ENCODE assay signal across 10 cellular contexts in genomic region chr1:90730247-90731022, GRCh38. TPM values are rescaled to one million over a fixed set of nuclear protein-coding genes. Genes with fewer than 3 reads are reported as not detected.
DNase-seq lines count a peak whose midpoint lies in the region; ATAC-seq and TF ChIP-seq lines count a peak whose summit lies in the region.
"Had no signal": no experiment of that assay in that cellular context is flagged by ENCODE, and none has a peak within 500 bp of the region (broad histone marks: within the 10 kb centered on the region; RNA-seq: fewer than 3 reads in every experiment).

No MANE protein-coding gene starts in this region.

- peaks cover 7% of the 10 kb centered on the region; the same call in 1 of the 2 replicates for H3K9me3 ChIP-seq in AG04450 (ENCODE audit: control insufficient read depth, insufficient read depth, low read length)

- H3K27me3 ChIP-seq in AG04450 (ENCODE audit: control insufficient read depth, insufficient read depth, low read length) (peaks cover 68% of the 10 kb centered on the region), H7 (ENCODE audit: control insufficient read depth, insufficient read depth, low read length) (peaks cover 83% of the 10 kb centered on the region)

- no peak for ATAC-seq in HG03039 (IDR thresholded peaks at IDR 0.05; ENCODE audit: unreplicated experiment)

- POLR2A ChIA-PET in AG04450 (lab: Yijun Ruan, JAX), result interaction anchor here (0.6 to 0.7 kb wide), 2 partner anchors 292 to 406 kb away, joined by 3 to 4 read pairs; no protein-coding TSS in a partner anchor
- POLR2A ChIA-PET in activated CD4-positive, alpha-beta memory T cell treated with anti-CD3 and anti-CD28 coated beads, Interleukin-2, amount 10 ng/mL, durations not matched to agents 7 days and 5 days (lab: Charles Lee), result interaction anchor here (0.8 to 1.8 kb wide), 2 partner anchors 8 to 14 kb away, joined by 3 to 6 read pairs; no protein-coding TSS in a partner anchor

- H3K36me3 Mint-ChIP-seq in activated CD4-positive, alpha-beta memory T cell treated with anti-CD3 and anti-CD28 coated beads, Interleukin-2, amount 10 ng/mL, durations not matched to agents 7 days and 5 days (ENCODE audit: low read depth), result peaks cover 20% of the 10 kb centered on the region

- peak overlapping the region; percentile 26 for H3K4me3 Mint-ChIP-seq in activated CD4-positive, alpha-beta memory T cell treated with anti-CD3 and anti-CD28 coated beads, Interleukin-2, amount 10 ng/mL, durations not matched to agents 7 days and 5 days

- H3K9me3 Mint-ChIP-seq in activated CD4-positive, alpha-beta memory T cell treated with anti-CD3 and anti-CD28 coated beads, Interleukin-2, amount 10 ng/mL, durations not matched to agents 7 days and 5 days, result no peaks in the 10 kb centered on the region

- CTCF ChIA-PET in AG04450 (lab: Charles Lee), result interaction anchor here (0.6 to 4.5 kb wide), 7 partner anchors 9 to 1787 kb away, joined by 3 to 33 read pairs (median 3); no protein-coding TSS in a partner anchor
- CTCF ChIA-PET in activated CD4-positive, alpha-beta memory T cell treated with anti-CD3 and anti-CD28 coated beads, Interleukin-2, amount 10 ng/mL, durations not matched to agents 7 days and 5 days (lab: Charles Lee), result interaction anchor here (0.7 to 3.5 kb wide), 6 partner anchors 9 to 181 kb away, joined by 3 to 23 read pairs (median 4); no protein-coding TSS in a partner anchor

- H3K4me3 ChIP-seq in AG04450 (ENCODE audit: low read depth, low read length), result peak overlapping the region; percentile 3; the same call in 1 of the 2 replicates
- peak overlapping the region; percentile 6 for H3K4me3 ChIP-seq in H7 (ENCODE audit: insufficient read depth, low read depth, low read length)

- no peaks in the 10 kb centered on the region for H3K36me3 ChIP-seq in H7 (replicated peaks; ENCODE audit: control insufficient read depth, insufficient read depth, low read length)

- H3K27ac Mint-ChIP-seq in activated CD4-positive, alpha-beta memory T cell treated with anti-CD3 and anti-CD28 coated beads, Interleukin-2, amount 10 ng/mL, durations not matched to agents 7 days and 5 days, result no peak overlapping the region

- no peak for TF ChIP-seq CTCF in AG04450 (IDR thresholded peaks at IDR 0.05; ENCODE audit: low read depth, low read length)

- H3K27ac ChIP-seq in AG04450 (ENCODE audit: low read depth, low read length), result no peak overlapping the region

- no peak for DNase-seq in AG04450 (ENCODE audit: low read depth, low spot score)
- peak; percentile 72 for DNase-seq in H7
- DNase-seq in activated CD4-positive, alpha-beta memory T cell treated with anti-CD3 and anti-CD28 coated beads, Interleukin-2, amount 10 ng/mL, durations not matched to agents 7 days and 5 days, result no peak
- DNase-seq in iris pigment epithelial cell (ENCODE audit: low read depth), result peak; percentile 21
- no peak for DNase-seq in central memory CD4-positive, alpha-beta T cell
- DNase-seq in middle frontal gyrus (ENCODE audit: extremely low spot score, low spot score), result no peak
- no peak for DNase-seq in HPDE6-E6E7 (ENCODE audit: extremely low spot score)
- DNase-seq: stimulated activated naive CD4-positive, alpha-beta T cell treated with Interleukin-2 at 50 U/mL for 16 hours had no signal

- H3K4me1 Mint-ChIP-seq in activated CD4-positive, alpha-beta memory T cell treated with anti-CD3 and anti-CD28 coated beads, Interleukin-2, amount 10 ng/mL, durations not matched to agents 7 days and 5 days, result peaks cover 29% of the 10 kb centered on the region

- peaks cover 85% of the 10 kb centered on the region for H3K27me3 Mint-ChIP-seq in activated CD4-positive, alpha-beta memory T cell treated with anti-CD3 and anti-CD28 coated beads, Interleukin-2, amount 10 ng/mL, durations not matched to agents 7 days and 5 days

RNA-seq across cellular contexts. Expression of gene BARHL2, which starts 13.3 kb away (rescaled TPM):
- not detected in 2 replicates for polyA plus RNA-seq in AG04450 (2011; rRNA removed)
- not detected in 2 replicates for polyA minus RNA-seq in AG04450 (2011; rRNA and poly(A)+ RNA removed)
- total RNA-seq in H7 (2014; rRNA removed; shearing (Covaris generic)), result not detected in 2 replicates
- total RNA-seq in activated CD4-positive, alpha-beta memory T cell treated with anti-CD3 and anti-CD28 coated beads, Interleukin-2, amount 10 ng/mL, durations not matched to agents 7 days and 5 days, result not detected
- total RNA-seq: bronchial epithelial cell had no signal

Comparison
In these comparisons a context has a peak if more than half of its experiments do, and no peak if none do; other contexts are left out.
1. DNase-seq: peak in H7 (single experiment) and iris pigment epithelial cell (single experiment); none in AG04450 (single experiment), activated CD4-positive, alpha-beta memory T cell treated with anti-CD3 and anti-CD28 coated beads, Interleukin-2, amount 10 ng/mL, durations not matched to agents 7 days and 5 days (single experiment), central memory CD4-positive, alpha-beta T cell (single experiment), middle frontal gyrus (single experiment) and HPDE6-E6E7 (single experiment).